8 cellular contexts compared by ENCODE assay signal in genomic region chr6:88983532-88983931, GRCh38. TPM values are rescaled to one million over a fixed set of nuclear protein-coding genes. Genes with fewer than 3 reads are reported as not detected.
DNase-seq lines count a peak whose midpoint lies in the region; ATAC-seq, FAIRE-seq and TF ChIP-seq lines count a peak whose summit lies in the region.

No MANE protein-coding gene starts in this region.

- no peaks in the 10 kb centered on the region for H3K9me3 Mint-ChIP-seq in HFFc6
- H3K9me3 Mint-ChIP-seq in activated CD8-positive, alpha-beta T cell treated with anti-CD3 and anti-CD28 coated beads for 36 hours = no peaks in the 10 kb centered on the region

- no peak overlapping the region for H3K4me3 Mint-ChIP-seq in HFFc6
- H3K4me3 Mint-ChIP-seq in activated CD8-positive, alpha-beta T cell treated with anti-CD3 and anti-CD28 coated beads for 36 hours = no peak overlapping the region

- H3K9ac ChIP-seq in kidney (ENCODE audit: low read length in 2 of 2) = no peak overlapping the region

- TF ChIP-seq CTCF in AG10803 (conservative IDR thresholded peaks at IDR 0.05; ENCODE audit: low read length) = peak; percentile 72
- TF ChIP-seq CTCF in HFFc6 (IDR thresholded peaks at IDR 0.05) = peak; percentile 68
- no peak for TF ChIP-seq CTCF in activated CD8-positive, alpha-beta T cell treated with anti-CD3 and anti-CD28 coated beads for 36 hours (IDR thresholded peaks at IDR 0.05)
- peak; percentile 46 for TF ChIP-seq CTCF in kidney (IDR thresholded peaks at IDR 0.05; ENCODE audit: borderline replicate concordance, extremely low read depth, insufficient read depth)

- no peaks in the 10 kb centered on the region for H3K36me3 Mint-ChIP-seq in HFFc6 (ENCODE audit: low read depth)
- no peaks in the 10 kb centered on the region for H3K36me3 Mint-ChIP-seq in activated CD8-positive, alpha-beta T cell treated with anti-CD3 and anti-CD28 coated beads for 36 hours (ENCODE audit: low read depth)

- H3K4me1 Mint-ChIP-seq in HFFc6 (ENCODE audit: low read depth) = no peaks in the 10 kb centered on the region
- peaks cover 2% of the 10 kb centered on the region for H3K4me1 Mint-ChIP-seq in activated CD8-positive, alpha-beta T cell treated with anti-CD3 and anti-CD28 coated beads for 36 hours (ENCODE audit: low read depth)

- no peaks in the 10 kb centered on the region for H3K9me3 ChIP-seq in kidney (ENCODE audit: control insufficient read depth in 1 of 2, low read length in 2 of 2)

- CTCF ChIA-PET in activated CD8-positive, alpha-beta T cell treated with anti-CD3 and anti-CD28 coated beads for 36 hours (lab: Charles Lee) = interaction anchor here (0.8 to 3.5 kb wide), 37 partner anchors 8 to 448 kb away, joined by 3 to 52 read pairs (median 6); partner anchors contain the start of genes PM20D2, PNRC1, RNGTT and SRSF12

- H3K4me1 ChIP-seq in kidney (ENCODE audit: control insufficient read depth in 1 of 2, insufficient read depth in 1 of 2, low read depth in 1 of 2, low read length in 2 of 2) = peaks cover 4 to 5% of the 10 kb centered on the region in 2 donors

- H3K27me3 Mint-ChIP-seq in HFFc6 (ENCODE audit: insufficient read depth) = peaks cover 11% of the 10 kb centered on the region
- H3K27me3 Mint-ChIP-seq in activated CD8-positive, alpha-beta T cell treated with anti-CD3 and anti-CD28 coated beads for 36 hours = no peaks in the 10 kb centered on the region

- H3K4me3 ChIP-seq in AG10803 (ENCODE audit: low read length) (no peak overlapping the region), kidney (ENCODE audit: low read length in 2 of 2) (no peak overlapping the region)

- FAIRE-seq in kidney (lab: Jason Lieb, UNC) = no peak

- no peak overlapping the region for H3K27ac ChIP-seq in kidney (ENCODE audit: low read depth in 2 of 2, low read length in 2 of 2)

- H3K27ac Mint-ChIP-seq in HFFc6 = no peak overlapping the region
- H3K27ac Mint-ChIP-seq in activated CD8-positive, alpha-beta T cell treated with anti-CD3 and anti-CD28 coated beads for 36 hours = no peak overlapping the region

- H3K36me3 ChIP-seq in kidney (ENCODE audit: control insufficient read depth in 1 of 2, insufficient read depth in 2 of 2, low read length in 2 of 2) = no peaks in the 10 kb centered on the region

- DNase-seq in AG10803 (ENCODE audit: low read depth) (peak; percentile 41), HFFc6 (peak; percentile 21), kidney (no peak), HuH-7.5 (ENCODE audit: low spot score) (no peak), occipital lobe (lab: John Stamatoyannopoulos, UW) (no peak), GM19238 (ENCODE audit: insufficient read length, low spot score) (no peak)
- DNase-seq in activated CD8-positive, alpha-beta T cell treated with anti-CD3 and anti-CD28 coated beads for 36 hours = peak; percentile 29

- ATAC-seq in activated CD8-positive, alpha-beta T cell treated with anti-CD3 and anti-CD28 coated beads for 36 hours = peak; percentile 38
- ATAC-seq in HG03045 (IDR thresholded peaks at IDR 0.05; ENCODE audit: unreplicated experiment) = no peak

- intact Hi-C loops in activated CD8-positive, alpha-beta T cell treated with anti-CD3 and anti-CD28 coated beads for 36 hours (cut with micrococcal nuclease) = loop anchor here (2.0 to 10.0 kb wide), 4 partner anchors 94 to 381 kb away; partner anchors contain the start of gene PM20D2
- intact Hi-C loops in kidney (cut with DNase I) = loop anchor here (10.0 kb wide), 1 partner anchor 261 kb away; no protein-coding TSS in a partner anchor

- POLR2A ChIA-PET in activated CD8-positive, alpha-beta T cell treated with anti-CD3 and anti-CD28 coated beads for 36 hours (lab: Charles Lee) = interaction anchor here (1.2 to 1.9 kb wide), 4 partner anchors 28 to 161 kb away, joined by 4 to 5 read pairs (median 4); partner anchors contain the start of gene PNRC1

RNA-seq across cellular contexts. Expression of gene RNGTT, which starts 20.1 kb away (rescaled TPM):
- total RNA-seq in HFFc6 (2021; fragmentation: NEBNext Ultra II Directional; extraction: Animal tissue kit (Norgen Biotek cat#: 25700)) = 10 to 100 TPM; 16.0 to 17.4 (median 16.8) TPM
- total RNA-seq in activated CD8-positive, alpha-beta T cell treated with anti-CD3 and anti-CD28 coated beads for 36 hours = 10 to 100 TPM; 22.1 to 22.2 TPM
- total RNA-seq in kidney (13.8 TPM), occipital lobe (87.2 TPM)
- 5.4 TPM for polyA plus RNA-seq in kidney (ENCODE audit: insufficient read depth, low read depth, low replicate concordance)

Comparison
In these comparisons a context has a peak if more than half of its experiments do, and no peak if none do; other contexts are left out.
1. DNase-seq: peak in AG10803 (single experiment), HFFc6 (single experiment) and activated CD8-positive, alpha-beta T cell treated with anti-CD3 and anti-CD28 coated beads for 36 hours (single experiment); none in kidney (single experiment), HuH-7.5 (single experiment), occipital lobe (single experiment) and GM19238 (single experiment).